In the genomic region with DNA sequence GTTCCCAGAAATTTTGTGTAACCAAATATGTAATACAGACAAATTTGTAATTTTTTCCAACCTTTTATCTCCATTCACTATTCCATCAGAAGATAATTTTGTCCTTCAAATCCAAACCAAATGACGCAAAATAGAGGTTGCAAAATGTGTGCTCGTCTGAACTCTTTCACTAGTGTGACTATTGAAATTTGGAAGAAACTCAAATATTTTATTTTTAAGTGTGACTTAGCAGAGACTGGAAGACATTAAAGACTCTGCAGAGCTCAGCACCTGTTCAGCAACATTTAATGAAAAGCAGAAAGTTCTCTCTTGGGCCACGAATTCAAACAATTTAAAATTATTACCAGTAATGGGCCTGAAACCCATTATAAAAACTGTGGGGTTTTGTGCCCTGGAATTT, we compare ENCODE assay signal across 25 cellular contexts. TPM values are rescaled to one million over a fixed set of nuclear protein-coding genes. Genes with fewer than 3 reads are reported as not detected.
"Had no signal": no experiment of that assay in that cellular context is flagged by ENCODE, and none has a peak within 500 bp of the region (broad histone marks: within the 10 kb centered on the region; RNA-seq: fewer than 3 reads in every experiment).

No MANE protein-coding gene starts in this region.

- H3K9me3 ChIP-seq: Peyer's patch, SJCRH30 had no signal

- H3K27me3 ChIP-seq: Peyer's patch, SJCRH30 had no signal

- H3K27ac Mint-ChIP-seq: activated CD4-positive, alpha-beta memory T cell treated with anti-CD3 and anti-CD28 coated beads for 36 hours; activated CD4-positive, alpha-beta T cell treated with anti-CD3 and anti-CD28 coated beads, Interleukin-2, amount 10 ng/mL, durations not matched to agents 7 days and 5 days; activated naive CD4-positive, alpha-beta T cell treated with anti-CD3 and anti-CD28 coated beads, Interleukin-2, amount 10 ng/mL, durations not matched to agents 7 days and 5 days; activated naive CD8-positive, alpha-beta T cell treated with anti-CD3 and anti-CD28 coated beads for 36 hours; activated T-helper 17 cell treated with anti-CD3 and anti-CD28 coated beads, Interleukin-2, amount 50 U/mL, for 72 hours; T-helper 1 cell treated with Interleukin-12 subunit alpha and Interleukin-12 subunit beta and Interleukin-4 antibody, amounts not matched to agents 30 μg/mL and 1 μg/mL, for 36 hours had no signal

- H3K27ac ChIP-seq: Peyer's patch, RWPE1, SJCRH30 had no signal

- H3K4me3 Mint-ChIP-seq: activated CD4-positive, alpha-beta memory T cell treated with anti-CD3 and anti-CD28 coated beads for 36 hours; activated CD4-positive, alpha-beta T cell treated with anti-CD3 and anti-CD28 coated beads, Interleukin-2, amount 10 ng/mL, durations not matched to agents 7 days and 5 days; activated naive CD4-positive, alpha-beta T cell treated with anti-CD3 and anti-CD28 coated beads, Interleukin-2, amount 10 ng/mL, durations not matched to agents 7 days and 5 days; activated naive CD8-positive, alpha-beta T cell treated with anti-CD3 and anti-CD28 coated beads for 36 hours; activated T-helper 17 cell treated with anti-CD3 and anti-CD28 coated beads, Interleukin-2, amount 50 U/mL, for 72 hours; T-helper 1 cell treated with Interleukin-12 subunit alpha and Interleukin-12 subunit beta and Interleukin-4 antibody, amounts not matched to agents 30 μg/mL and 1 μg/mL, for 36 hours had no signal

- H3K4me1 Mint-ChIP-seq: activated CD4-positive, alpha-beta T cell treated with anti-CD3 and anti-CD28 coated beads, Interleukin-2, amount 10 ng/mL, durations not matched to agents 7 days and 5 days; activated naive CD4-positive, alpha-beta T cell treated with anti-CD3 and anti-CD28 coated beads, Interleukin-2, amount 10 ng/mL, durations not matched to agents 7 days and 5 days; activated naive CD8-positive, alpha-beta T cell treated with anti-CD3 and anti-CD28 coated beads for 36 hours; activated T-helper 17 cell treated with anti-CD3 and anti-CD28 coated beads, Interleukin-2, amount 50 U/mL, for 72 hours had no signal

- H3K4me3 ChIP-seq: K562, Peyer's patch, SJCRH30 had no signal

- H3K36me3 Mint-ChIP-seq: activated CD4-positive, alpha-beta memory T cell treated with anti-CD3 and anti-CD28 coated beads for 36 hours; activated naive CD4-positive, alpha-beta T cell treated with anti-CD3 and anti-CD28 coated beads, Interleukin-2, amount 10 ng/mL, durations not matched to agents 7 days and 5 days; activated naive CD8-positive, alpha-beta T cell treated with anti-CD3 and anti-CD28 coated beads for 36 hours had no signal

- H3K9me3 Mint-ChIP-seq: activated CD4-positive, alpha-beta memory T cell treated with anti-CD3 and anti-CD28 coated beads for 36 hours; activated CD4-positive, alpha-beta T cell treated with anti-CD3 and anti-CD28 coated beads, Interleukin-2, amount 10 ng/mL, durations not matched to agents 7 days and 5 days; activated naive CD4-positive, alpha-beta T cell treated with anti-CD3 and anti-CD28 coated beads, Interleukin-2, amount 10 ng/mL, durations not matched to agents 7 days and 5 days; activated naive CD8-positive, alpha-beta T cell treated with anti-CD3 and anti-CD28 coated beads for 36 hours; activated T-helper 17 cell treated with anti-CD3 and anti-CD28 coated beads, Interleukin-2, amount 50 U/mL, for 72 hours; T-helper 1 cell treated with Interleukin-12 subunit alpha and Interleukin-12 subunit beta and Interleukin-4 antibody, amounts not matched to agents 30 μg/mL and 1 μg/mL, for 36 hours had no signal

- ATAC-seq: activated T-helper 17 cell treated with anti-CD3 and anti-CD28 coated beads, Interleukin-2, amount 50 U/mL, for 72 hours; K562 had no signal

- H3K4me1 ChIP-seq: Peyer's patch, SJCRH30 had no signal

- H3K36me3 ChIP-seq: Peyer's patch, SJCRH30 had no signal

- H3K27me3 Mint-ChIP-seq: activated CD4-positive, alpha-beta T cell treated with anti-CD3 and anti-CD28 coated beads, Interleukin-2, amount 10 ng/mL, durations not matched to agents 7 days and 5 days; activated naive CD4-positive, alpha-beta T cell treated with anti-CD3 and anti-CD28 coated beads, Interleukin-2, amount 10 ng/mL, durations not matched to agents 7 days and 5 days; activated naive CD8-positive, alpha-beta T cell treated with anti-CD3 and anti-CD28 coated beads for 36 hours had no signal

- DNase-seq: activated CD4-positive, alpha-beta memory T cell treated with anti-CD3 and anti-CD28 coated beads for 36 hours; activated CD4-positive, alpha-beta T cell treated with anti-CD3 and anti-CD28 coated beads, Interleukin-2, amount 10 ng/mL, durations not matched to agents 7 days and 5 days; activated CD4-positive, CD25-positive, alpha-beta regulatory T cell; activated CD8-positive, alpha-beta memory T cell treated with anti-CD3 and anti-CD28 coated beads for 24 hours; activated gamma-delta T cell; activated naive CD4-positive, alpha-beta T cell treated with anti-CD3 and anti-CD28 coated beads, Interleukin-2, amount 10 ng/mL, durations not matched to agents 7 days and 5 days; activated naive CD8-positive, alpha-beta T cell treated with anti-CD3 and anti-CD28 coated beads for 36 hours; activated T-cell treated with anti-CD3 and anti-CD28 coated beads, Interleukin-2, amount 50 U/mL, for 48 hours; cerebellar nuclear complex; Karpas-422; MM.1S; NCI-H1105; NCI-H1694 treated with DMSO at 0.1 percent for 48 hours; NCI-H2171; NCI-H2227 treated with DMSO at 0.1 percent for 48 hours; NK-92 treated with Interleukin-12 subunit alpha and Interleukin-12 subunit beta, amount 100 ng/mL, for 24 hours; Peyer's patch; Right ventricle myocardium superior; SJCRH30 had no signal

RNA-seq across cellular contexts. Expression of gene APELA, which starts 30.0 kb away (rescaled TPM):
- total RNA-seq: activated CD4-positive, alpha-beta memory T cell treated with anti-CD3 and anti-CD28 coated beads for 36 hours; activated CD4-positive, alpha-beta T cell treated with anti-CD3 and anti-CD28 coated beads, Interleukin-2, amount 10 ng/mL, durations not matched to agents 7 days and 5 days; activated naive CD8-positive, alpha-beta T cell treated with anti-CD3 and anti-CD28 coated beads for 36 hours; activated T-helper 17 cell treated with anti-CD3 and anti-CD28 coated beads, Interleukin-2, amount 50 U/mL, for 72 hours; cardiac septum; K562; NCI-H460; Peyer's patch; Right ventricle myocardium superior; SJCRH30 had no signal
